26 cellular contexts compared by ENCODE assay signal in genomic region chr16:59913666-59914065, GRCh38.
"Had no signal": no experiment of that assay in that cellular context is flagged by ENCODE, and none has a peak within 500 bp of the region (broad histone marks: within the 10 kb centered on the region; RNA-seq: fewer than 3 reads in every experiment).

No MANE protein-coding gene starts in this region.

- H3K27me3 ChIP-seq: left lung, ovary, right atrium auricular region, spleen, stomach, testis, thyroid gland, transverse colon, upper lobe of left lung, vagina had no signal

- ATAC-seq: left colon; left lung; lower lobe of right lung; naive thymus-derived CD8-positive, alpha-beta T cell; sciatic nerve; stimulated activated naive B cell treated with anti-CD40 and anti-IgM and Interleukin-4, amounts not matched to agents 10 μg/mL and 1 μg/mL and 100 μg/mL, for 72 hours; stimulated activated naive CD8-positive, alpha-beta T cell treated with anti-CD3 and anti-CD28 coated beads, Interleukin-15, Interleukin-2, amounts not matched to agents 100 U/mL and 50 U/mL, for 24 hours had no signal

- H3K9me3 ChIP-seq: lower lobe of right lung, ovary, right atrium auricular region, stomach, testis, thyroid gland, transverse colon, upper lobe of left lung, vagina had no signal

- FAIRE-seq: islet of Langerhans, kidney, small intestine had no signal

- H3K4me3 ChIP-seq: left lung, lower lobe of right lung, ovary, right atrium auricular region, spleen, stomach, testis, thyroid gland, transverse colon, upper lobe of left lung, vagina had no signal

- H3K36me3 ChIP-seq: left lung, lower lobe of right lung, ovary, right atrium auricular region, spleen, stomach, thyroid gland, transverse colon, upper lobe of left lung, vagina had no signal

- H3K27ac ChIP-seq: left lung, lower lobe of right lung, ovary, right atrium auricular region, spleen, stomach, testis, thyroid gland, transverse colon, upper lobe of left lung, vagina had no signal

- H3K4me1 ChIP-seq: left lung, lower lobe of right lung, right atrium auricular region, spleen, stomach, testis, thyroid gland, transverse colon, upper lobe of left lung, vagina had no signal

- DNase-seq: hypothalamus; immature natural killer cell; kidney; left colon; left lung; lower lobe of right lung; mammary epithelial cell; mesenchymal stem cell; naive thymus-derived CD8-positive, alpha-beta T cell; occipital lobe; ovary; small intestine; spleen; stimulated activated CD4-positive, alpha-beta T cell treated with anti-CD3 and anti-CD28 coated beads, Interleukin-4, amount 100 ng/mL, for 4 hours; stimulated activated CD8-positive, alpha-beta memory T cell treated with anti-CD3 and anti-CD28 coated beads, Interleukin-4, amount 100 ng/mL, for 48 hours; stimulated activated naive B cell treated with anti-CD40 and anti-IgM and Interleukin-4, amounts not matched to agents 10 μg/mL and 1 μg/mL and 100 μg/mL, for 72 hours; stimulated activated naive CD8-positive, alpha-beta T cell treated with anti-CD3 and anti-CD28 coated beads, Interleukin-15, Interleukin-2, amounts not matched to agents 100 U/mL and 50 U/mL, for 24 hours; stomach; testis; thyroid gland; transverse colon; upper lobe of left lung had no signal
